Comparison of ENCODE assay signal across 1 cellular context in the genomic region with DNA sequence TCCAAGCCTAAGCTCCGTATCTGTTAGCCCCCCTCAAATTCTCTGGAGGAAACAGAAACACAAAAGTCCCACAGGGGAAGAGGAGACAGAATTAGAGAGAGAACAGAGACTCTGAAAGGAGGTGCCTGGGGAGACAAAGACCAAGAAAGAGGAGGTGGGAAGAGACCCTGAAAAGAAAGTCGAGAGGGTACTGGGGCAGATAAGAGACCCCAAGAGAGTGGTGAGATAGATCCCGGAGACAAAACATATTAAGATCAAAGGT.
TF ChIP-seq lines count a peak whose summit lies in the region.

No MANE protein-coding gene starts in this region.

TF ChIP-seq in WTC11, 78 proteins besides CTCF, POLR2A, EP300 and RAD21 (continued from another document):
- no peak for TF ChIP-seq USF1 (CRISPR knock-in tag; IDR thresholded peaks at IDR 0.05)
- no peak for TF ChIP-seq ARID4B (CRISPR knock-in tag; IDR thresholded peaks at IDR 0.05; ENCODE audit: borderline replicate concordance)
- no peak for TF ChIP-seq ZNF423 (CRISPR knock-in tag; IDR thresholded peaks at IDR 0.05)
